In genomic region chr11:848380-848931, GRCh38 we compare ENCODE assay signal across 9 cellular contexts. TPM values are rescaled to one million over a fixed set of nuclear protein-coding genes. Genes with fewer than 3 reads are reported as not detected.
DNase-seq lines count a peak whose midpoint lies in the region; ATAC-seq lines count a peak whose summit lies in the region.
"Had no signal": no experiment of that assay in that cellular context is flagged by ENCODE, and none has a peak within 500 bp of the region (broad histone marks: within the 10 kb centered on the region; RNA-seq: fewer than 3 reads in every experiment).

No MANE protein-coding gene starts in this region.

- peaks cover 0 to 2% of the 10 kb centered on the region in 2 donors for H3K27me3 Mint-ChIP-seq in T-cell

- H3K36me3 Mint-ChIP-seq in T-cell = no peaks in the 10 kb centered on the region

- H3K4me1 Mint-ChIP-seq in T-cell = peaks cover 6 to 18% (median 11%) of the 10 kb centered on the region in 3 donors

- CTCF ChIA-PET in T-cell (lab: Charles Lee) = interaction anchor here (0.6 to 1.5 kb wide), 4 partner anchors 190 to 278 kb away, joined by 3 to 5 read pairs (median 3); no protein-coding TSS in a partner anchor

- POLR2A ChIA-PET in T-cell (lab: Charles Lee) = no interaction called here

- no peak overlapping the region for H3K27ac Mint-ChIP-seq in T-cell

- peak overlapping the region; percentile 49 to 73 (median 53) for H3K4me3 Mint-ChIP-seq in T-cell

- peak; percentile 65 to 76 (median 68) for ATAC-seq in T-cell (replicated peaks in 1 of 4)

- no peaks in the 10 kb centered on the region for H3K36me3 ChIP-seq in iPS-18a (ENCODE audit: control insufficient read depth, low read depth, low read length)

- H3K9ac ChIP-seq in iPS-18a (ENCODE audit: low read length) = no peak overlapping the region

- no peak overlapping the region for H3K27ac ChIP-seq in iPS-18a (ENCODE audit: low read length)
- H3K27ac ChIP-seq: epithelial cell of prostate had no signal

- H3K27me3 ChIP-seq in iPS-18a (ENCODE audit: control insufficient read depth, insufficient read depth, low read length) = peaks cover 24% of the 10 kb centered on the region

- peak overlapping the region; percentile 58 for H3K4me3 ChIP-seq in iPS-18a (ENCODE audit: low read length)

- peaks cover 22% of the 10 kb centered on the region for H3K4me1 ChIP-seq in iPS-18a (ENCODE audit: control insufficient read depth, low read depth, low read length)

- no peaks in the 10 kb centered on the region for H3K9me3 ChIP-seq in iPS-18a (ENCODE audit: control insufficient read depth, low read depth, low read length)

- DNase-seq in NCI-H748 (lab: John Stamatoyannopoulos, UW; ENCODE audit: unreplicated experiment) (peak; percentile 53), NCI-H748 treated with DMSO at 0.1 percent for 48 hours (lab: John Stamatoyannopoulos, UW) (no peak), T-cell (peak in 33 of 34 experiments; percentile 16 to 70 (median 54)), NCI-H2029 (lab: John Stamatoyannopoulos, UW) (no peak), SW 1271 (lab: John Stamatoyannopoulos, UW) (no peak)
- peak; percentile 46 for DNase-seq in activated naive CD8-positive, alpha-beta T cell treated with anti-CD3 and anti-CD28 coated beads, Interleukin-2, amount 50 U/mL, for 16 hours (ENCODE audit: low read depth, low spot score)
- DNase-seq in stimulated activated CD4-positive, alpha-beta T cell treated with anti-CD3 and anti-CD28 coated beads, Interleukin-4, amount 100 ng/mL, for 48 hours (ENCODE audit: low read depth in 2 of 2) = peak; percentile 60 to 61

- no peaks in the 10 kb centered on the region for H3K9me3 Mint-ChIP-seq in T-cell

RNA-seq across cellular contexts. Expression of gene TSPAN4, which starts 5.8 kb away (rescaled TPM):
- total RNA-seq in T-cell = 1 to 10 TPM; 3.1 to 5.8 (median 4.4) TPM

RNA-seq across cellular contexts. Expression of gene POLR2L, which starts 6.1 kb away (rescaled TPM):
- 10 to 100 TPM; 34.2 to 73.9 (median 68.7) TPM for total RNA-seq in T-cell

RNA-seq across cellular contexts. Expression of gene CD151, which starts 15.7 kb away (rescaled TPM):
- 10 to 100 TPM; 14.9 to 28.2 (median 25.6) TPM for total RNA-seq in T-cell

RNA-seq across cellular contexts. Expression of gene CRACR2B, which starts 20.7 kb away (rescaled TPM):
- total RNA-seq in T-cell = 1 to 10 TPM; 1.4 to 2.9 (median 1.5) TPM

RNA-seq across cellular contexts. Expression of gene PNPLA2, which starts 29.7 kb away (rescaled TPM):
- total RNA-seq in T-cell = 100 to 1,000 TPM; 172 to 212 (median 206) TPM

Comparison
In these comparisons a context has a peak if more than half of its experiments do, and no peak if none do; other contexts are left out.
1. DNase-seq: peak in NCI-H748 (single experiment), T-cell (33 of 34), activated naive CD8-positive, alpha-beta T cell treated with anti-CD3 and anti-CD28 coated beads, Interleukin-2, amount 50 U/mL, for 16 hours (single experiment) and stimulated activated CD4-positive, alpha-beta T cell treated with anti-CD3 and anti-CD28 coated beads, Interleukin-4, amount 100 ng/mL, for 48 hours (2 of 2); none in NCI-H748 treated with DMSO at 0.1 percent for 48 hours (single experiment), NCI-H2029 (single experiment) and SW 1271 (0 of 2).